ENCODE assay signal across 9 cellular contexts in the genomic region with DNA sequence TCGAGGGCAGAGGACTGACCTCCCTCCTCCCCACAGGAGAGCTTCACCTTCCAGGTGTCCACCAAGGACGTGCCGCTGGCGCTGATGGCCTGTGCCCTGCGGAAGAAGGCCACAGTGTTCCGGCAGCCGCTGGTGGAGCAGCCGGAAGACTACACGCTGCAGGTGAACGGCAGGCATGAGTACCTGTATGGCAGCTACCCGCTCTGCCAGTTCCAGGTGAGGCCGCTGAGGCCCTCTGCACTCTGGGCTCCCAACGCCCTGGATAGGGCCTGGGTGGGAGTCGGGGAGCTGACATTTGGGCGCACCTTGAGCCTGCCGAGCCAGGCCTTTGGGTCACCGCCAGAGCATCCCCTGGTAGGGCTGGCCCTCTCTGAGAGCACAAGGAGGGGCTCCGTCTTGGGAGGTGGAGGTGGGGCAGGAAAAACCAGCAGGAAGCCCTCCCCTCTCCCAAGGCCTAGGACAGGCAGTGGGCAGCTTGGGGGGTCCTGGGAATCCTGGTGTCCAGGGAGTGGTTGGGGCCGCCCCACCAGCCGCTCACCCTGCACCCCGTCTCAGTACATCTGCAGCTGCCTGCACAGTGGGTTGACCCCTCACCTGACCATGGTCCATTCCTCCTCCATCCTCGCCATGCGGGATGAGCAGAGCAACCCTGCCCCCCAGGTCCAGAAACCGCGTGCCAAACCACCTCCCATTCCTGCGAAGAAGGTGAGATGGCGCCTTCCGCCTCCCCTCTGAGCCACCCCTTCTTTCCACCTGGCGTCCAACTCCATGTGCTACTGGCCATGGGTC.
A peak's percentile ranks its signal among the peaks of the same experiment; 100 is the strongest.
DNase-seq lines count a peak whose midpoint lies in the region; ATAC-seq and TF ChIP-seq lines count a peak whose summit lies in the region.
"Had no signal": no experiment of that assay in that cellular context is flagged by ENCODE, and none has a peak within 500 bp of the region (broad histone marks: within the 10 kb centered on the region; RNA-seq: fewer than 3 reads in every experiment).

No MANE protein-coding gene starts in this region.

- WGBS in stomach, 5 donors, result 85 to 94% (median 92%) methylated on average over 11 to 29 of the region's 29 CpGs

- H3K27ac Mint-ChIP-seq in activated CD4-positive, alpha-beta T cell treated with anti-CD3 and anti-CD28 coated beads, Interleukin-2, amount 10 ng/mL, durations not matched to agents 24 days and 14 days, result peak overlapping the region; percentile 92

- no peaks in the 10 kb centered on the region for H3K9me3 ChIP-seq in stomach

- no peaks in the 10 kb centered on the region for H3K27me3 ChIP-seq in layer of hippocampus (ENCODE audit: control insufficient read depth, insufficient read depth, low read length)
- no peaks in the 10 kb centered on the region for H3K27me3 ChIP-seq in stomach

- peaks cover 11 to 81% (median 64%) of the 10 kb centered on the region in 4 donors for H3K36me3 ChIP-seq in stomach

- H3K4me1 Mint-ChIP-seq in activated CD4-positive, alpha-beta T cell treated with anti-CD3 and anti-CD28 coated beads, Interleukin-2, amount 10 ng/mL, durations not matched to agents 24 days and 14 days, result peaks cover 58% of the 10 kb centered on the region

- H3K36me3 Mint-ChIP-seq in activated CD4-positive, alpha-beta T cell treated with anti-CD3 and anti-CD28 coated beads, Interleukin-2, amount 10 ng/mL, durations not matched to agents 24 days and 14 days (ENCODE audit: low read depth), result peaks cover 72% of the 10 kb centered on the region

- intact Hi-C loops in activated CD4-positive, alpha-beta T cell treated with anti-CD3 and anti-CD28 coated beads, Interleukin-2, amount 10 ng/mL, durations not matched to agents 24 days and 14 days (cut with micrococcal nuclease), result loop anchor here (1.0 to 2.0 kb wide), 4 partner anchors 12 to 87 kb away; no protein-coding TSS in a partner anchor
- intact Hi-C loops in stomach (cut with DNase I; ENCODE audit: low total_unique reads), result no loop called here

- no peaks in the 10 kb centered on the region for H3K9me3 Mint-ChIP-seq in activated CD4-positive, alpha-beta T cell treated with anti-CD3 and anti-CD28 coated beads, Interleukin-2, amount 10 ng/mL, durations not matched to agents 24 days and 14 days

- DNase-seq in activated CD4-positive, alpha-beta T cell treated with anti-CD3 and anti-CD28 coated beads, Interleukin-2, amount 10 ng/mL, durations not matched to agents 24 days and 14 days, result peak; percentile 75
- DNase-seq in activated CD4-positive, alpha-beta T cell treated with anti-CD3 and anti-CD28 coated beads, Interleukin-2, amount 50 U/mL, for 1 hour, result no peak
- DNase-seq in activated CD8-positive, alpha-beta memory T cell treated with anti-CD3 and anti-CD28 coated beads, Interleukin-2, amount 50 U/mL, for 48 hours, result peak; percentile 77
- DNase-seq in stomach (no peak), NCI-H526 treated with DMSO at 0.1 percent for 48 hours (lab: John Stamatoyannopoulos, UW) (no peak), C1 segment of cervical spinal cord (lab: John Stamatoyannopoulos, UW) (no peak)
- DNase-seq: NCI-H748 treated with DMSO at 0.1 percent for 48 hours had no signal

- no peak for TF ChIP-seq EP300 in stomach (IDR thresholded peaks at IDR 0.05)

- peak overlapping the region; percentile 26 to 34 (median 32) for H3K4me3 ChIP-seq in stomach

- no peak for TF ChIP-seq CTCF in stomach (IDR thresholded peaks at IDR 0.05)

- ATAC-seq in GM18505 (IDR thresholded peaks at IDR 0.05; ENCODE audit: unreplicated experiment), result no peak

- H3K27ac ChIP-seq in layer of hippocampus (ENCODE audit: low read depth, low read length), result peak overlapping the region; percentile 46
- H3K27ac ChIP-seq in stomach, result peak overlapping the region in 4 of 5 donors; percentile 64 to 79 (median 66)

- TF ChIP-seq POLR2A in stomach (IDR thresholded peaks at IDR 0.05) (no peak), GM18505 (IDR thresholded peaks at IDR 0.05; ENCODE audit: borderline replicate concordance, extremely low read depth, insufficient read depth, insufficient read length) (no peak)

- H3K4me1 ChIP-seq in stomach, result peaks cover 0 to 43% (median 3%) of the 10 kb centered on the region in 4 donors

- peak overlapping the region; percentile 82 for H3K4me3 Mint-ChIP-seq in activated CD4-positive, alpha-beta T cell treated with anti-CD3 and anti-CD28 coated beads, Interleukin-2, amount 10 ng/mL, durations not matched to agents 24 days and 14 days

- H3K27me3 Mint-ChIP-seq in activated CD4-positive, alpha-beta T cell treated with anti-CD3 and anti-CD28 coated beads, Interleukin-2, amount 10 ng/mL, durations not matched to agents 24 days and 14 days, result no peaks in the 10 kb centered on the region

Comparison
In these comparisons a context has a peak if more than half of its experiments do, and no peak if none do; other contexts are left out.
1. DNase-seq: peak in activated CD4-positive, alpha-beta T cell treated with anti-CD3 and anti-CD28 coated beads, Interleukin-2, amount 10 ng/mL, durations not matched to agents 24 days and 14 days (single experiment) and activated CD8-positive, alpha-beta memory T cell treated with anti-CD3 and anti-CD28 coated beads, Interleukin-2, amount 50 U/mL, for 48 hours (single experiment); none in activated CD4-positive, alpha-beta T cell treated with anti-CD3 and anti-CD28 coated beads, Interleukin-2, amount 50 U/mL, for 1 hour (single experiment), stomach (single experiment), NCI-H526 treated with DMSO at 0.1 percent for 48 hours (single experiment) and C1 segment of cervical spinal cord (0 of 14).